8 cellular contexts compared by ENCODE assay signal in the genomic region with DNA sequence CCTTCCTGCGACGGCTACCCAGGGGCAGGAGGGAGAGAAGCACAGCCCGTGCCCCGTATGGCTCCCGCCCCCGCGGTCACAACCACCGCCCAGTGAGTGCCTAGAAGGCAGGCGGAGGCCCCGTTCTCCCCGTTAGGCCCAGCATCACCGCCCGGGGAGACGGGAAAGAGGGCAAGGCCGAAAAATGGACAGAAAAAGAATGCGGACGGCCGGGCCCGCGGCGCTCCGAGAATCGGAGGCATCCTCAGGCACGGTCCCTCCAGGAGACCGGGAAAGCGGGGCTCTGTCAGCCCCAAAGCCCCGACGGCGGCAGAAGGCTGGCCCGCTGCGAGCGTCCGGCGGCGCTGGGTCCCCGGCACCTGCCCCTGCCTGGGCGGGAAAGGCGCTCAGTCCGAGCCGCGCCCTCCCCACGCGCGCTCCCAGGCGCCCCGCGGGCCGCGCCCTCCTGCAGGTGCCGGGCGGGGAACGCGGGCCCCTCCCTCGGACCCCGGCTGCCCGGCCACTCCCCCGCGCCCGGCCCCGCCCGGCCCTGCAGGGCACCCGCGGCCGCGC. TPM values are rescaled to one million over a fixed set of nuclear protein-coding genes. Genes with fewer than 3 reads are reported as not detected.
DNase-seq lines count a peak whose midpoint lies in the region; ATAC-seq and TF ChIP-seq lines count a peak whose summit lies in the region.

No MANE protein-coding gene starts in this region.

- no peaks in the 10 kb centered on the region for H3K9me2 ChIP-seq in GM23338 (ENCODE audit: insufficient read depth)

- H3K27ac ChIP-seq in GM23338 (ENCODE audit: low read depth) (no peak overlapping the region), iPS DF 6.9 (ENCODE audit: low read length) (no peak overlapping the region), skin epidermis (peak overlapping the region; percentile 63 to 94 (median 84))

- ATAC-seq in GM23338: peak; percentile 19

- H3K4me1 Mint-ChIP-seq in GM23338: peaks cover 20% of the 10 kb centered on the region
- H3K4me1 Mint-ChIP-seq in activated naive CD8-positive, alpha-beta T cell treated with anti-CD3 and anti-CD28 coated beads for 36 hours: peaks cover 15% of the 10 kb centered on the region

- no peaks in the 10 kb centered on the region for H3K36me3 ChIP-seq in GM23338 (ENCODE audit: insufficient read depth)
- H3K36me3 ChIP-seq in iPS DF 6.9 (ENCODE audit: control insufficient read depth, insufficient read depth, low read length): no peaks in the 10 kb centered on the region

- no peaks in the 10 kb centered on the region for H3K9me3 ChIP-seq in iPS DF 6.9 (ENCODE audit: control insufficient read depth, insufficient read depth, low read length)

- peak overlapping the region; percentile 84 for H3K4me3 ChIP-seq in GM23338
- H3K4me3 ChIP-seq in iPS DF 6.9 (ENCODE audit: low read length): peak overlapping the region; percentile 88
- H3K4me3 ChIP-seq in skin epidermis: peak overlapping the region; percentile 73 to 91 (median 79)

- no CpG with 5 or more reads among the region's 65 CpGs for WGBS in iPS DF 6.9 (ENCODE audit: insufficient coverage, insufficient read length)

- DNase-seq in GM03348 (ENCODE audit: low spot score): peak; percentile 66
- DNase-seq in GM23338 (ENCODE audit: low spot score): peak; percentile 51
- DNase-seq in NCI-H526 treated with DMSO at 0.1 percent for 48 hours (lab: John Stamatoyannopoulos, UW): peak; percentile 13
- DNase-seq in activated naive CD8-positive, alpha-beta T cell treated with anti-CD3 and anti-CD28 coated beads for 36 hours: peak; percentile 66
- no peak for DNase-seq in iPS DF 6.9 (ENCODE audit: low read depth, low spot score)
- no peak for DNase-seq in SKM-1 (lab: John Stamatoyannopoulos, UW; ENCODE audit: unreplicated experiment)
- DNase-seq in effector CD4-positive, alpha-beta T cell: no peak

- H3K27ac Mint-ChIP-seq in GM23338: no peak overlapping the region
- peak overlapping the region; percentile 93 for H3K27ac Mint-ChIP-seq in activated naive CD8-positive, alpha-beta T cell treated with anti-CD3 and anti-CD28 coated beads for 36 hours

- peaks cover 21% of the 10 kb centered on the region; the same call in 1 of the 2 replicates for H3F3A ChIP-seq in GM23338 (replicated peaks; ENCODE audit: low read depth)

- TF ChIP-seq CTCF in GM23338 (conservative IDR thresholded peaks at IDR 0.05; ENCODE audit: low read depth in 2 of 2): no peak

- no peaks in the 10 kb centered on the region; the same call in 1 of the 2 replicates for H4K20me1 ChIP-seq in GM23338 (replicated peaks; ENCODE audit: insufficient read depth)

- H3K4me3 Mint-ChIP-seq in GM23338: peak overlapping the region; percentile 87
- H3K4me3 Mint-ChIP-seq in activated naive CD8-positive, alpha-beta T cell treated with anti-CD3 and anti-CD28 coated beads for 36 hours: peak overlapping the region; percentile 85

- no peaks in the 10 kb centered on the region for H3K9me3 Mint-ChIP-seq in GM23338
- H3K9me3 Mint-ChIP-seq in activated naive CD8-positive, alpha-beta T cell treated with anti-CD3 and anti-CD28 coated beads for 36 hours: no peaks in the 10 kb centered on the region

- H3K27me3 ChIP-seq in GM23338 (ENCODE audit: insufficient read depth) (no peaks in the 10 kb centered on the region), iPS DF 6.9 (ENCODE audit: control insufficient read depth, insufficient read depth, low read length) (no peaks in the 10 kb centered on the region)

- peak overlapping the region; percentile 96 for H3K4me2 ChIP-seq in GM23338

- peaks cover 9% of the 10 kb centered on the region for H3K79me2 ChIP-seq in GM23338 (replicated peaks; ENCODE audit: insufficient read depth)

- no peak overlapping the region for H2AFZ ChIP-seq in GM23338

- peaks cover 3% of the 10 kb centered on the region; the same call in 2 of the 3 replicates for H3K36me3 Mint-ChIP-seq in GM23338 (ENCODE audit: low read depth)
- no peaks in the 10 kb centered on the region for H3K36me3 Mint-ChIP-seq in activated naive CD8-positive, alpha-beta T cell treated with anti-CD3 and anti-CD28 coated beads for 36 hours

- peaks cover 9% of the 10 kb centered on the region for H3K27me3 Mint-ChIP-seq in GM23338 (ENCODE audit: insufficient read depth, low read depth, poor library complexity)
- no peaks in the 10 kb centered on the region for H3K27me3 Mint-ChIP-seq in activated naive CD8-positive, alpha-beta T cell treated with anti-CD3 and anti-CD28 coated beads for 36 hours

- H3K4me1 ChIP-seq in GM23338 (ENCODE audit: insufficient read depth): peaks cover 11% of the 10 kb centered on the region
- H3K4me1 ChIP-seq in iPS DF 6.9 (ENCODE audit: control insufficient read depth, insufficient read depth, low read length): peaks cover 11% of the 10 kb centered on the region

TF ChIP-seq in GM23338, 12 proteins besides CTCF, POLR2A, EP300 and RAD21 (continues in another document):
- TF ChIP-seq, protein P1, sequence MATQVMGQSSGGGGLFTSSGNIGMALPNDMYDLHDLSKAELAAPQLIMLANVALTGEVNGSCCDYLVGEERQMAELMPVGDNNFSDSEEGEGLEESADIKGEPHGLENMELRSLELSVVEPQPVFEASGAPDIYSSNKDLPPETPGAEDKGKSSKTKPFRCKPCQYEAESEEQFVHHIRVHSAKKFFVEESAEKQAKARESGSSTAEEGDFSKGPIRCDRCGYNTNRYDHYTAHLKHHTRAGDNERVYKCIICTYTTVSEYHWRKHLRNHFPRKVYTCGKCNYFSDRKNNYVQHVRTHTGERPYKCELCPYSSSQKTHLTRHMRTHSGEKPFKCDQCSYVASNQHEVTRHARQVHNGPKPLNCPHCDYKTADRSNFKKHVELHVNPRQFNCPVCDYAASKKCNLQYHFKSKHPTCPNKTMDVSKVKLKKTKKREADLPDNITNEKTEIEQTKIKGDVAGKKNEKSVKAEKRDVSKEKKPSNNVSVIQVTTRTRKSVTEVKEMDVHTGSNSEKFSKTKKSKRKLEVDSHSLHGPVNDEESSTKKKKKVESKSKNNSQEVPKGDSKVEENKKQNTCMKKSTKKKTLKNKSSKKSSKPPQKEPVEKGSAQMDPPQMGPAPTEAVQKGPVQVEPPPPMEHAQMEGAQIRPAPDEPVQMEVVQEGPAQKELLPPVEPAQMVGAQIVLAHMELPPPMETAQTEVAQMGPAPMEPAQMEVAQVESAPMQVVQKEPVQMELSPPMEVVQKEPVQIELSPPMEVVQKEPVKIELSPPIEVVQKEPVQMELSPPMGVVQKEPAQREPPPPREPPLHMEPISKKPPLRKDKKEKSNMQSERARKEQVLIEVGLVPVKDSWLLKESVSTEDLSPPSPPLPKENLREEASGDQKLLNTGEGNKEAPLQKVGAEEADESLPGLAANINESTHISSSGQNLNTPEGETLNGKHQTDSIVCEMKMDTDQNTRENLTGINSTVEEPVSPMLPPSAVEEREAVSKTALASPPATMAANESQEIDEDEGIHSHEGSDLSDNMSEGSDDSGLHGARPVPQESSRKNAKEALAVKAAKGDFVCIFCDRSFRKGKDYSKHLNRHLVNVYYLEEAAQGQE (IDR thresholded peaks at IDR 0.05; ENCODE audit: unreplicated experiment): no peak
- TF ChIP-seq EZH2 (IDR thresholded peaks at IDR 0.05; ENCODE audit: low read depth, unreplicated experiment): no peak

RNA-seq across cellular contexts. Expression of a gene that starts 0.4 kb away (rescaled TPM):
- 85.2 and 110 TPM in 2 replicates for total RNA-seq in GM23338 (2014; rRNA removed; shearing (Covaris generic))
- polyA plus RNA-seq in GM23338 (2016; fragmentation: Nextera tagmentation; extraction: Ambion mirVana): 99.5 and 101 TPM in 2 replicates
- total RNA-seq in activated naive CD8-positive, alpha-beta T cell treated with anti-CD3 and anti-CD28 coated beads for 36 hours: 10 to 100 TPM; 45.4 to 48.4 TPM

RNA-seq across cellular contexts. Expression of a gene that starts 2.2 kb away (rescaled TPM):
- total RNA-seq in GM23338 (2014; rRNA removed; shearing (Covaris generic)): not detected in 2 replicates
- polyA plus RNA-seq in GM23338 (2016; fragmentation: Nextera tagmentation; extraction: Ambion mirVana): 0.40 and 0.65 TPM in 2 replicates
- total RNA-seq in activated naive CD8-positive, alpha-beta T cell treated with anti-CD3 and anti-CD28 coated beads for 36 hours: not detected

RNA-seq across cellular contexts. Expression of a gene that starts 27.7 kb away (rescaled TPM):
- 418 and 620 TPM in 2 replicates for total RNA-seq in GM23338 (2014; rRNA removed; shearing (Covaris generic))
- polyA plus RNA-seq in GM23338 (2016; fragmentation: Nextera tagmentation; extraction: Ambion mirVana): 206 and 209 TPM in 2 replicates
- 100 to 1,000 TPM; 395 to 405 TPM for total RNA-seq in activated naive CD8-positive, alpha-beta T cell treated with anti-CD3 and anti-CD28 coated beads for 36 hours

RNA-seq across cellular contexts. Expression of a gene that starts 28.7 kb away (rescaled TPM):
- total RNA-seq in GM23338 (2014; rRNA removed; shearing (Covaris generic)): 0.17 and 0.31 TPM in 2 replicates
- 0.23 and 0.92 TPM in 2 replicates for polyA plus RNA-seq in GM23338 (2016; fragmentation: Nextera tagmentation; extraction: Ambion mirVana)
- total RNA-seq in activated naive CD8-positive, alpha-beta T cell treated with anti-CD3 and anti-CD28 coated beads for 36 hours: not detected

RNA-seq across cellular contexts. Expression of a gene that starts 38.5 kb away (rescaled TPM):
- 80.1 and 125 TPM in 2 replicates for total RNA-seq in GM23338 (2014; rRNA removed; shearing (Covaris generic))
- polyA plus RNA-seq in GM23338 (2016; fragmentation: Nextera tagmentation; extraction: Ambion mirVana): 140 and 152 TPM in 2 replicates
- total RNA-seq in activated naive CD8-positive, alpha-beta T cell treated with anti-CD3 and anti-CD28 coated beads for 36 hours: 100 to 1,000 TPM; 556 to 594 TPM

Comparison
In these comparisons a context has a peak if more than half of its experiments do, and no peak if none do; other contexts are left out.
1. DNase-seq: peak in GM03348 (single experiment), GM23338 (single experiment), NCI-H526 treated with DMSO at 0.1 percent for 48 hours (single experiment) and activated naive CD8-positive, alpha-beta T cell treated with anti-CD3 and anti-CD28 coated beads for 36 hours (single experiment); none in iPS DF 6.9 (single experiment), SKM-1 (single experiment) and effector CD4-positive, alpha-beta T cell (single experiment).
2. H3K27ac ChIP-seq: peak in skin epidermis (21 of 21); none in GM23338 (single experiment) and iPS DF 6.9 (single experiment).
3. Peak in every context shown above with its lines, with median percentiles within 50 percentile points of each other: H3K4me3 ChIP-seq.